Comparison of ENCODE assay signal across 9 cellular contexts in genomic region chr3:183144403-183144802, GRCh38. TPM values are rescaled to one million over a fixed set of nuclear protein-coding genes. Genes with fewer than 3 reads are reported as not detected.
"Had no signal": no experiment of that assay in that cellular context is flagged by ENCODE, and none has a peak within 500 bp of the region (broad histone marks: within the 10 kb centered on the region; RNA-seq: fewer than 3 reads in every experiment).

No MANE protein-coding gene starts in this region.

- H3K36me3 ChIP-seq: HAP-1 had no signal

- H3K4me1 ChIP-seq: HAP-1 had no signal

- H3K9ac ChIP-seq: GM23248 had no signal

- H3K4me3 ChIP-seq: GM23248, HAP-1, K562 had no signal

- H3K9me3 ChIP-seq: HAP-1 had no signal

- H2AFZ ChIP-seq: GM23248 had no signal

- ATAC-seq: HCT116 had no signal

- H3K27ac ChIP-seq: GM23248 had no signal

- DNase-seq: GM23248, GOT3, H7, HFFc6, IMR-90 had no signal

RNA-seq across cellular contexts. Expression of gene LAMP3, which starts 18.1 kb away (rescaled TPM):
- total RNA-seq: HT-29, IMR-90 had no signal
